Comparison of ENCODE assay signal across 22 cellular contexts in genomic region chr17:67026341-67026740, GRCh38. TPM values are rescaled to one million over a fixed set of nuclear protein-coding genes. Genes with fewer than 3 reads are reported as not detected.
DNase-seq lines count a peak whose midpoint lies in the region; ATAC-seq and TF ChIP-seq lines count a peak whose summit lies in the region.
"Had no signal": no experiment of that assay in that cellular context is flagged by ENCODE, and none has a peak within 500 bp of the region (broad histone marks: within the 10 kb centered on the region; RNA-seq: fewer than 3 reads in every experiment).

No MANE protein-coding gene starts in this region.

- no peak for TF ChIP-seq CTCF in AG10803 (conservative IDR thresholded peaks at IDR 0.05; ENCODE audit: low read length)
- no peak for TF ChIP-seq CTCF in PC-3 (conservative IDR thresholded peaks at IDR 0.05; ENCODE audit: low read depth, low read length)
- no peak for TF ChIP-seq CTCF in fibroblast of pulmonary artery (IDR thresholded peaks at IDR 0.05; ENCODE audit: low read length, missing control alignments)
- no peak for TF ChIP-seq CTCF in natural killer cell (IDR thresholded peaks at IDR 0.05)
- TF ChIP-seq CTCF in breast epithelium (IDR thresholded peaks at IDR 0.05): no peak

- H3K36me3 ChIP-seq in PC-3 (ENCODE audit: low read depth, low read length): no peaks in the 10 kb centered on the region
- peaks cover 0 to 23% of the 10 kb centered on the region in 2 donors for H3K36me3 ChIP-seq in neuronal stem cell (replicated peaks in 1 of 2; ENCODE audit: control insufficient read depth in 2 of 2, insufficient read depth in 2 of 2, low read length in 2 of 2)
- no peaks in the 10 kb centered on the region for H3K36me3 ChIP-seq in breast epithelium

- no peak overlapping the region for H4K8ac ChIP-seq in neuronal stem cell (ENCODE audit: low read depth, low read length)

- no peaks in the 10 kb centered on the region for H3K9me2 ChIP-seq in PC-3 (replicated peaks; ENCODE audit: low read length)

- H3K9ac ChIP-seq in PC-3 (ENCODE audit: low read length): no peak overlapping the region
- H3K9ac ChIP-seq in neuronal stem cell (ENCODE audit: low read depth, low read length, poor library complexity): no peak overlapping the region

- H3K4me3 Mint-ChIP-seq in natural killer cell: no peak overlapping the region
- H3K4me3 Mint-ChIP-seq: CD4-positive, alpha-beta T cell had no signal

- no peak overlapping the region for H2BK15ac ChIP-seq in neuronal stem cell (ENCODE audit: low read length)

- H3K4me2 ChIP-seq in PC-3 (ENCODE audit: low read length): no peak overlapping the region
- no peak overlapping the region for H3K4me2 ChIP-seq in neuronal stem cell (ENCODE audit: insufficient read depth, low read length, poor library complexity, severe bottlenecking)

- no peak overlapping the region for H3K23ac ChIP-seq in neuronal stem cell (ENCODE audit: low read depth, low read length, poor library complexity)

- H2AFZ ChIP-seq in PC-3 (ENCODE audit: low read length) (no peak overlapping the region), neuronal stem cell (ENCODE audit: low read length) (no peak overlapping the region)

- H2AK5ac ChIP-seq in neuronal stem cell (ENCODE audit: low read depth, low read length): no peak overlapping the region

- H3K9me3 Mint-ChIP-seq in natural killer cell: no peaks in the 10 kb centered on the region
- H3K9me3 Mint-ChIP-seq: CD4-positive, alpha-beta T cell had no signal

- H3K4me3 ChIP-seq in AG10803 (ENCODE audit: low read length): no peak overlapping the region
- H3K4me3 ChIP-seq in PC-3 (ENCODE audit: low read length): no peak overlapping the region
- H3K4me3 ChIP-seq in fibroblast of pulmonary artery (replicated peaks; ENCODE audit: low read depth, low read length): no peak overlapping the region
- H3K4me3 ChIP-seq in neuronal stem cell (ENCODE audit: low read length in 2 of 2): peak overlapping the region in 1 of 2 donors; percentile 66
- no peak overlapping the region for H3K4me3 ChIP-seq in breast epithelium
- H3K4me3 ChIP-seq: K562, SK-N-MC had no signal

- no peak overlapping the region for H3K27ac Mint-ChIP-seq in natural killer cell
- H3K27ac Mint-ChIP-seq: CD4-positive, alpha-beta T cell had no signal

- BruUV-seq in PC-3 (replicated peaks; lab: Mats Ljungman, UMichigan): no TSS peak

- POLR2A ChIA-PET in PC-3 (lab: Charles Lee; ENCODE audit: unreplicated experiment): no interaction called here

- no peaks in the 10 kb centered on the region for H3K9me3 ChIP-seq in PC-3 (ENCODE audit: low read length)
- peaks cover 0 to 4% of the 10 kb centered on the region in 2 donors for H3K9me3 ChIP-seq in neuronal stem cell (replicated peaks in 1 of 2; ENCODE audit: control insufficient read depth in 2 of 2, insufficient read depth in 1 of 2, low read depth in 1 of 2, low read length in 2 of 2)
- H3K9me3 ChIP-seq in breast epithelium: no peaks in the 10 kb centered on the region
- H3K9me3 ChIP-seq: Caco-2 had no signal

- intact Hi-C loops in PC-3 (cut with micrococcal nuclease) (no loop called here), natural killer cell (cut with micrococcal nuclease) (no loop called here), breast epithelium (cut with DNase I; ENCODE audit: low total_unique reads) (no loop called here)

- no peaks in the 10 kb centered on the region for H3K36me3 Mint-ChIP-seq in natural killer cell

- H3K4ac ChIP-seq in neuronal stem cell (ENCODE audit: low read length): no peak overlapping the region

- no peak overlapping the region for H2BK12ac ChIP-seq in neuronal stem cell (ENCODE audit: low read length)

- H3K27ac ChIP-seq in PC-3 (ENCODE audit: low read length) (no peak overlapping the region), neuronal stem cell (replicated peaks; ENCODE audit: low read length) (no peak overlapping the region), breast epithelium (no peak overlapping the region)
- H3K27ac ChIP-seq: SK-N-MC had no signal

- no peaks in the 10 kb centered on the region for H3F3A ChIP-seq in PC-3 (ENCODE audit: low read length, unreplicated experiment)

- no peaks in the 10 kb centered on the region for H3K4me1 Mint-ChIP-seq in natural killer cell

- H4K91ac ChIP-seq in neuronal stem cell (ENCODE audit: low read depth, low read length, poor library complexity): no peak overlapping the region

- CTCF ChIA-PET in PC-3 (lab: Charles Lee): no interaction called here

- peak overlapping the region; percentile 90 for H3K14ac ChIP-seq in neuronal stem cell (ENCODE audit: low read length)

- 100% methylated on average over 2 of the region's 2 CpGs; no CpG with 5 or more reads in 1 of the 2 donors for WGBS in neuronal stem cell (ENCODE audit: extremely low coverage in 2 of 2, insufficient read length in 2 of 2, insufficient replicate concordance in 1 of 2), 2 donors

- H3K27me3 Mint-ChIP-seq in natural killer cell (ENCODE audit: low read depth in 2 of 2): no peaks in the 10 kb centered on the region
- H3K27me3 Mint-ChIP-seq: CD4-positive, alpha-beta T cell had no signal

- DNase-seq in AG10803 (ENCODE audit: low read depth): peak; percentile 16
- DNase-seq in PC-3: no peak
- DNase-seq in fibroblast of pulmonary artery (ENCODE audit: low read depth): peak; percentile 6
- DNase-seq in neuronal stem cell (ENCODE audit: low spot score): no peak
- no peak for DNase-seq in natural killer cell
- DNase-seq in breast epithelium (ENCODE audit: low spot score in 2 of 2): no peak
- no peak for DNase-seq in NK-92 (lab: John Stamatoyannopoulos, UW; ENCODE audit: unreplicated experiment)
- DNase-seq: Caco-2; CD4-positive, alpha-beta T cell; GDM1; NCI-H1105; NCI-H2227 treated with DMSO at 0.1 percent for 48 hours; NCI-H510A treated with DMSO at 0.1 percent for 48 hours; NCI-H774; OCI-M1; SHP77 had no signal

- H3K79me1 ChIP-seq in neuronal stem cell (ENCODE audit: low read depth, low read length): no peaks in the 10 kb centered on the region

- no peaks in the 10 kb centered on the region for H3K79me2 ChIP-seq in PC-3 (ENCODE audit: low read length)

- H2BK120ac ChIP-seq in neuronal stem cell (ENCODE audit: low read depth, low read length): no peak overlapping the region

- no peak overlapping the region for H3K18ac ChIP-seq in neuronal stem cell (ENCODE audit: low read length)

- no peaks in the 10 kb centered on the region for H4K20me1 ChIP-seq in PC-3 (ENCODE audit: low read length)

- no peak for TF ChIP-seq POLR2A in breast epithelium (IDR thresholded peaks at IDR 0.05)

- H2BK5ac ChIP-seq in neuronal stem cell (ENCODE audit: low read length): no peak overlapping the region

- no peaks in the 10 kb centered on the region for H3K4me1 ChIP-seq in PC-3 (ENCODE audit: insufficient read depth, low read length)
- H3K4me1 ChIP-seq in neuronal stem cell (ENCODE audit: control insufficient read depth in 2 of 2, insufficient read depth in 1 of 2, low read depth in 1 of 2, low read length in 2 of 2): peaks cover 0 to 7% of the 10 kb centered on the region in 2 donors
- no peaks in the 10 kb centered on the region for H3K4me1 ChIP-seq in breast epithelium

- no peaks in the 10 kb centered on the region for H3K27me3 ChIP-seq in PC-3 (ENCODE audit: low read length)
- H3K27me3 ChIP-seq in neuronal stem cell (ENCODE audit: control insufficient read depth in 3 of 3, insufficient read depth in 3 of 3, low read depth in 1 of 3, low read length in 3 of 3): no peaks in the 10 kb centered on the region
- H3K27me3 ChIP-seq in breast epithelium: no peaks in the 10 kb centered on the region

- ATAC-seq in PC-3: peak; percentile 53
- ATAC-seq in natural killer cell: no peak
- no peak for ATAC-seq in GM21390 (IDR thresholded peaks at IDR 0.05; ENCODE audit: unreplicated experiment)
- ATAC-seq: K562 had no signal

RNA-seq across cellular contexts. Expression of gene CACNG1, which starts 18.0 kb away (rescaled TPM):
- not detected in 2 replicates for total RNA-seq in PC-3 (2014; rRNA removed)
- polyA plus RNA-seq in neuronal stem cell (2013, experiment 1 of 2): 0.29 TPM
- polyA plus RNA-seq in neuronal stem cell (2013, experiment 2 of 2): 0.25 TPM
- total RNA-seq in natural killer cell: not detected
- total RNA-seq in breast epithelium: not detected
- total RNA-seq: A172; Caco-2; CD4-positive, alpha-beta T cell; K562; RPMI7951 had no signal
- polyA plus RNA-seq: BJ, K562 had no signal

Comparison
In these comparisons a context has a peak if more than half of its experiments do, and no peak if none do; other contexts are left out.
1. DNase-seq: peak in AG10803 (single experiment) and fibroblast of pulmonary artery (single experiment); none in PC-3 (single experiment), neuronal stem cell (single experiment), natural killer cell (single experiment), breast epithelium (0 of 2) and NK-92 (single experiment).